Comparison of ENCODE assay signal across 30 cellular contexts in the genomic region with DNA sequence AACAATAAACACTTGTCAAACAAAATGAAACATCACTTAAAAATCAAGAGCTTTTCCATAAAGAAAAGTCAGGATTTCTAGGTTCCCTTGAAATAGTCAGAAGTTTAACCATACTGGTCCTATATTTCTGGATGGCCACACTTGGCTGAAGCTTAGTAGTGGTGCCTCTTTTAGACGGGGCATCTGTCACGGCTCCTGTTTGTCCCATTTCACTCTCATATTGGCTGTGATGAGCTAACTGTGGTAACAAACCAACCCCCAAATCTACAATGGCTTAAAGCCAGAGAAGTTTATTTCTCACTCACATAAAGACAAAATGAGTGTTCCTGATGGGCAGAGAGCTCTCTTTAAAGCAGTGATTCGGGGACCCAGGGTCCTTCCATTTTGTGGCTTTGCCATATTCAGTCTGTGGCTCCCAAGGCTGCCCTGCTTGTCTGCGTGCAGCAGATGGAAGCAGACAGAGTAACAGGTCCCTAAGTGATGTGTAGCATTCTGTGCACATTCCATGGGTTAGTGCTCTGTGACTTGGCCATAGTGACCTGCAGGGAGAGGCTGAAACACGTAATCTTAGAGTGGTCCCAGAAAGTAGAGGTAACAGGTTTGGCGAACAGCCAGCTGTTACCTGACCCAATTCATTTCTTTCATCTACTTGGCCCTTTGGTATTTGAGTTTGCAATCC. TPM values are rescaled to one million over a fixed set of nuclear protein-coding genes. Genes with fewer than 3 reads are reported as not detected.
"Had no signal": no experiment of that assay in that cellular context is flagged by ENCODE, and none has a peak within 500 bp of the region (broad histone marks: within the 10 kb centered on the region; RNA-seq: fewer than 3 reads in every experiment).

No MANE protein-coding gene starts in this region.

- H3K27ac ChIP-seq: brain microvascular endothelial cell, coronary artery, dorsolateral prefrontal cortex had no signal

- H3K36me3 ChIP-seq: brain microvascular endothelial cell had no signal

- H3K36me3 Mint-ChIP-seq: activated naive CD8-positive, alpha-beta T cell had no signal

- H3K27ac Mint-ChIP-seq: activated CD4-positive, alpha-beta memory T cell treated with anti-CD3 and anti-CD28 coated beads, Interleukin-2, amount 10 ng/mL, durations not matched to agents 7 days and 5 days; activated CD4-positive, alpha-beta T cell treated with anti-CD3 and anti-CD28 coated beads for 36 hours; activated CD4-positive, alpha-beta T cell treated with anti-CD3 and anti-CD28 coated beads, Interleukin-2, amount 10 ng/mL, durations not matched to agents 24 days and 14 days; activated naive CD8-positive, alpha-beta T cell; activated T-helper 17 cell treated with anti-CD3 and anti-CD28 coated beads, Interleukin-2, amount 50 U/mL, for 72 hours; dendritic cell treated with granulocyte-macrophage colony-stimulating factor and Interleukin-4, amounts not matched to agents 40 ng/mL and 50 ng/mL, for 4 days; endodermal cell; T-helper 17 cell; T-helper 2 cell treated with Interferon-gamma antibody and Interleukin-4, amounts not matched to agents 5 μg/mL and 100 μg/mL, for 36 hours had no signal

- FAIRE-seq: astrocyte, bronchial epithelial cell, frontal cortex had no signal

- H3K4me1 Mint-ChIP-seq: activated CD4-positive, alpha-beta T cell treated with anti-CD3 and anti-CD28 coated beads for 36 hours; activated CD4-positive, alpha-beta T cell treated with anti-CD3 and anti-CD28 coated beads, Interleukin-2, amount 10 ng/mL, durations not matched to agents 24 days and 14 days; activated T-helper 17 cell treated with anti-CD3 and anti-CD28 coated beads, Interleukin-2, amount 50 U/mL, for 72 hours; endodermal cell; T-helper 17 cell had no signal

- DNase-seq: activated CD4-positive, alpha-beta memory T cell treated with anti-CD3 and anti-CD28 coated beads, Interleukin-2, amount 10 ng/mL, durations not matched to agents 7 days and 5 days; activated CD4-positive, alpha-beta T cell treated with anti-CD3 and anti-CD28 coated beads for 36 hours; activated CD4-positive, alpha-beta T cell treated with anti-CD3 and anti-CD28 coated beads, Interleukin-2, amount 10 ng/mL, durations not matched to agents 24 days and 14 days; activated CD4-positive, alpha-beta T cell treated with anti-CD3 and anti-CD28 coated beads, Interleukin-2, amount 50 U/mL, for 4 hours; activated CD4-positive, CD25-positive, alpha-beta regulatory T cell; activated CD4-positive, CD25-positive, alpha-beta regulatory T cell treated with anti-CD3 and anti-CD28 coated beads, Interleukin-2, amount 50 U/mL, for 72 hours; activated effector memory CD4-positive, alpha-beta T cell treated with Interleukin-2 at 50 U/mL for 16 hours; activated gamma-delta T cell treated with Interleukin-2 at 50 U/mL for 16 hours; activated naive CD4-positive, alpha-beta T cell treated with anti-CD3 and anti-CD28 coated beads, Interleukin-2, amount 50 U/mL, for 16 hours; activated naive CD4-positive, alpha-beta T cell treated with Interleukin-2 at 50 U/mL for 16 hours; activated T-cell treated with anti-CD3 and anti-CD28 coated beads, Interleukin-2, amount 50 U/mL, for 4 hours; amniotic stem cell; anterior cingulate cortex; brain microvascular endothelial cell; effector memory CD4-positive, alpha-beta T cell; endodermal cell; foreskin fibroblast; head of caudate nucleus; T-helper 1 cell; T-helper 17 cell; T1000 had no signal

- H3K4me3 Mint-ChIP-seq: activated CD4-positive, alpha-beta memory T cell treated with anti-CD3 and anti-CD28 coated beads, Interleukin-2, amount 10 ng/mL, durations not matched to agents 7 days and 5 days; activated CD4-positive, alpha-beta T cell treated with anti-CD3 and anti-CD28 coated beads for 36 hours; activated CD4-positive, alpha-beta T cell treated with anti-CD3 and anti-CD28 coated beads, Interleukin-2, amount 10 ng/mL, durations not matched to agents 24 days and 14 days; activated naive CD8-positive, alpha-beta T cell; activated T-cell treated with anti-CD3 and anti-CD28 coated beads, Interleukin-2, amount 50 U/mL, for 4 hours; activated T-helper 17 cell treated with anti-CD3 and anti-CD28 coated beads, Interleukin-2, amount 50 U/mL, for 72 hours; dendritic cell treated with granulocyte-macrophage colony-stimulating factor and Interleukin-4, amounts not matched to agents 40 ng/mL and 50 ng/mL, for 4 days; endodermal cell; T-helper 17 cell; T-helper 2 cell treated with Interferon-gamma antibody and Interleukin-4, amounts not matched to agents 5 μg/mL and 100 μg/mL, for 36 hours had no signal

- H3K27me3 ChIP-seq: brain microvascular endothelial cell, dorsolateral prefrontal cortex had no signal

- H3K4me3 ChIP-seq: coronary artery, dorsolateral prefrontal cortex had no signal

- H3K9me3 Mint-ChIP-seq: activated CD4-positive, alpha-beta memory T cell treated with anti-CD3 and anti-CD28 coated beads, Interleukin-2, amount 10 ng/mL, durations not matched to agents 7 days and 5 days; activated CD4-positive, alpha-beta T cell treated with anti-CD3 and anti-CD28 coated beads, Interleukin-2, amount 10 ng/mL, durations not matched to agents 24 days and 14 days; activated T-cell treated with anti-CD3 and anti-CD28 coated beads, Interleukin-2, amount 50 U/mL, for 4 hours; activated T-helper 17 cell treated with anti-CD3 and anti-CD28 coated beads, Interleukin-2, amount 50 U/mL, for 72 hours; dendritic cell treated with granulocyte-macrophage colony-stimulating factor and Interleukin-4, amounts not matched to agents 40 ng/mL and 50 ng/mL, for 4 days; endodermal cell; T-helper 2 cell treated with Interferon-gamma antibody and Interleukin-4, amounts not matched to agents 5 μg/mL and 100 μg/mL, for 36 hours had no signal

RNA-seq across cellular contexts. Expression of gene KIAA1549L, which starts 18.7 kb away (rescaled TPM):
- total RNA-seq: activated CD4-positive, alpha-beta T cell treated with anti-CD3 and anti-CD28 coated beads for 36 hours; activated CD4-positive, alpha-beta T cell treated with anti-CD3 and anti-CD28 coated beads, Interleukin-2, amount 10 ng/mL, durations not matched to agents 24 days and 14 days; activated T-cell treated with anti-CD3 and anti-CD28 coated beads, Interleukin-2, amount 50 U/mL, for 4 hours; activated T-helper 17 cell treated with anti-CD3 and anti-CD28 coated beads, Interleukin-2, amount 50 U/mL, for 72 hours; T-helper 17 cell had no signal
